Comparison of ENCODE assay signal across 17 cellular contexts in genomic region chr10:119461923-119462322, GRCh38.
DNase-seq lines count a peak whose midpoint lies in the region; ATAC-seq, FAIRE-seq and TF ChIP-seq lines count a peak whose summit lies in the region.
"Had no signal": no experiment of that assay in that cellular context is flagged by ENCODE, and none has a peak within 500 bp of the region (broad histone marks: within the 10 kb centered on the region; RNA-seq: fewer than 3 reads in every experiment).

No MANE protein-coding gene starts in this region.

- WGBS in heart right ventricle, 2 donors = 75 to 91% methylated on average over 2 of the region's 2 CpGs

- no peak for TF ChIP-seq CTCF in kidney (IDR thresholded peaks at IDR 0.05; ENCODE audit: borderline replicate concordance, extremely low read depth, insufficient read depth)
- no peak for TF ChIP-seq CTCF in heart right ventricle (IDR thresholded peaks at IDR 0.05)

- peaks cover 0 to 6% (median 0%) of the 10 kb centered on the region in 7 donors for H3K27me3 ChIP-seq in heart right ventricle
- H3K27me3 ChIP-seq: testis had no signal

- DNase-seq in kidney (peak; percentile 26), NCI-H1930 (lab: John Stamatoyannopoulos, UW) (no peak), NCI-H2081 (lab: John Stamatoyannopoulos, UW) (no peak), heart right ventricle (no peak), Kasumi-1 (lab: John Stamatoyannopoulos, UW) (no peak)
- DNase-seq: activated naive CD8-positive, alpha-beta T cell treated with anti-CD3 and anti-CD28 coated beads, Interleukin-2, amount 10 ng/mL, durations not matched to agents 7 days and 5 days; cerebellar nuclear complex; DND-41; erythroblast; NCI-H1092 treated with DMSO at 0.1 percent for 48 hours; NCI-H524; testis had no signal

- no peak overlapping the region for H3K9ac ChIP-seq in kidney (ENCODE audit: low read length in 2 of 2)

- FAIRE-seq in kidney (lab: Jason Lieb, UNC) = no peak

- H3K4me3 ChIP-seq in kidney (ENCODE audit: low read length in 2 of 2) (no peak overlapping the region), heart right ventricle (no peak overlapping the region)
- H3K4me3 ChIP-seq: lung, skin epidermis, testis had no signal

- no peaks in the 10 kb centered on the region for H3K36me3 ChIP-seq in kidney (ENCODE audit: control insufficient read depth in 1 of 2, insufficient read depth in 2 of 2, low read length in 2 of 2)
- H3K36me3 ChIP-seq in heart right ventricle = peaks cover 0 to 20% (median 0%) of the 10 kb centered on the region in 9 donors

- H3K9me3 ChIP-seq in kidney (ENCODE audit: control insufficient read depth in 1 of 2, low read length in 2 of 2) = no peaks in the 10 kb centered on the region
- peaks cover 0 to 6% (median 0%) of the 10 kb centered on the region in 11 donors for H3K9me3 ChIP-seq in heart right ventricle
- H3K9me3 ChIP-seq: testis had no signal

- H3K4me1 ChIP-seq in kidney (ENCODE audit: control insufficient read depth in 1 of 2, insufficient read depth in 1 of 2, low read depth in 1 of 2, low read length in 2 of 2) (peaks cover 10 to 15% of the 10 kb centered on the region in 2 donors), heart right ventricle (peaks cover 0 to 7% (median 0%) of the 10 kb centered on the region in 9 donors)
- H3K4me1 ChIP-seq: testis had no signal

- ATAC-seq in GM18873 (IDR thresholded peaks at IDR 0.05; ENCODE audit: low FRiP score, unreplicated experiment) (peak; percentile 53), GM21619 (IDR thresholded peaks at IDR 0.05; ENCODE audit: unreplicated experiment) (peak; percentile 78), HG03342 (IDR thresholded peaks at IDR 0.05; ENCODE audit: unreplicated experiment) (peak; percentile 63), heart right ventricle (no peak)

- H3K27ac ChIP-seq in kidney (ENCODE audit: low read depth in 2 of 2, low read length in 2 of 2) (peak overlapping the region; percentile 14 to 35), heart right ventricle (no peak overlapping the region)
- H3K27ac ChIP-seq: testis had no signal

- intact Hi-C loops in kidney (cut with DNase I) = no loop called here
- intact Hi-C loops in heart right ventricle (cut with DNase I) = no loop called here

Comparison
In these comparisons a context has a peak if more than half of its experiments do, and no peak if none do; other contexts are left out.
1. ATAC-seq: peak in GM18873 (single experiment), GM21619 (single experiment) and HG03342 (single experiment); none in heart right ventricle (0 of 8).
2. H3K27ac ChIP-seq: peak in kidney (2 of 2); none in heart right ventricle (0 of 10).